ENCODE assay signal across 21 cellular contexts in genomic region chr9:96302021-96302420, GRCh38. TPM values are rescaled to one million over a fixed set of nuclear protein-coding genes. Genes with fewer than 3 reads are reported as not detected.
DNase-seq lines count a peak whose midpoint lies in the region; ATAC-seq and TF ChIP-seq lines count a peak whose summit lies in the region.
"Had no signal": no experiment of that assay in that cellular context is flagged by ENCODE, and none has a peak within 500 bp of the region (broad histone marks: within the 10 kb centered on the region; RNA-seq: fewer than 3 reads in every experiment).

Gene HSD17B3, minus strand, starts transcription at chr9:96302176. Its CDS starts 72 bp downstream, at chr9:96302104.

- H3F3A ChIP-seq in neural progenitor cell (ENCODE audit: low read depth), result no peaks in the 10 kb centered on the region

- H3K79me1 ChIP-seq in IMR-90 (ENCODE audit: low read depth in 1 of 2, low read length in 2 of 2), result no peaks in the 10 kb centered on the region

- H3K4me2 ChIP-seq in IMR-90 (ENCODE audit: low read depth, low read length) (no peak within 1 kb of the TSS), neural progenitor cell (no peak within 1 kb of the TSS)
- H3K4me2 ChIP-seq: A549 had no signal

- H4K8ac ChIP-seq in IMR-90 (ENCODE audit: low read depth in 2 of 2, low read length in 2 of 2), result no peak within 1 kb of the TSS

- H3K4ac ChIP-seq in IMR-90 (ENCODE audit: low read depth, low read length), result no peak within 1 kb of the TSS

- peak within 1 kb of the TSS; percentile 15 for H2AK9ac ChIP-seq in IMR-90 (replicated peaks; ENCODE audit: low read depth, low read length, poor library complexity)

- no peak within 1 kb of the TSS for H3K56ac ChIP-seq in IMR-90 (ENCODE audit: extremely low read depth, insufficient read depth, low read length)

- no peak within 1 kb of the TSS for H3K18ac ChIP-seq in IMR-90 (ENCODE audit: low read depth, low read length)

- no peak within 1 kb of the TSS for H3K14ac ChIP-seq in IMR-90 (replicated peaks; ENCODE audit: low read depth, low read length)

- no peak for TF ChIP-seq CTCF in IMR-90 (conservative IDR thresholded peaks at IDR 0.05; ENCODE audit: low read depth, low read length)
- no peak for TF ChIP-seq CTCF in neural progenitor cell (IDR thresholded peaks at IDR 0.05)

- peak; percentile 19 for DNase-seq in A172 (ENCODE audit: low spot score)
- DNase-seq in IMR-90, result peak; percentile 20
- DNase-seq in astrocyte of the hippocampus (ENCODE audit: low read depth, low spot score), result peak; percentile 48
- no peak for DNase-seq in neural progenitor cell (ENCODE audit: low spot score)
- no peak for DNase-seq in NCI-H524 (lab: John Stamatoyannopoulos, UW)
- DNase-seq in iPS-NIHi7 (ENCODE audit: extremely low spot score), result no peak
- DNase-seq: C1 segment of cervical spinal cord, DMS 273 treated with DMSO at 0.1 percent for 48 hours, GDM1, Kasumi-1, NCI-H1105 treated with DMSO at 0.1 percent for 48 hours, NCI-H1694 treated with DMSO at 0.1 percent for 48 hours, NCI-H2107, NCI-H226, NCI-H526 treated with DMSO at 0.1 percent for 48 hours, SIG-M5 had no signal

- BruUV-seq in IMR-90 (replicated peaks; lab: Mats Ljungman, UMichigan), result no TSS peak

- no peak within 1 kb of the TSS for H3K9ac ChIP-seq in IMR-90 (ENCODE audit: low read depth, low read length)
- H3K9ac ChIP-seq in neural progenitor cell, result no peak within 1 kb of the TSS

- H2BK120ac ChIP-seq in IMR-90 (ENCODE audit: low read depth, low read length), result no peak within 1 kb of the TSS

- no peak within 1 kb of the TSS for H2AK5ac ChIP-seq in IMR-90 (ENCODE audit: low read depth, low read length)

- H3K27me3 ChIP-seq in IMR-90 (ENCODE audit: control insufficient read depth, insufficient read depth, low read length), result no peaks in the 10 kb centered on the region
- H3K27me3 ChIP-seq in neural progenitor cell, result no peaks in the 10 kb centered on the region

- H3K79me2 ChIP-seq in neural progenitor cell (ENCODE audit: low read depth), result no peaks in the 10 kb centered on the region

- H2BK20ac ChIP-seq in IMR-90 (ENCODE audit: low read depth, low read length), result no peak within 1 kb of the TSS

- CTCF ChIA-PET in IMR-90 (lab: Yijun Ruan, JAX), result interaction anchor here (0.6 kb wide), 1 partner anchor 112 kb away, joined by 3 read pairs; no protein-coding TSS in a partner anchor

- TF ChIP-seq RAD21 in IMR-90 (IDR thresholded peaks at IDR 0.05; ENCODE audit: low read length), result no peak

- H3K27me3 Mint-ChIP-seq in neural progenitor cell (ENCODE audit: insufficient read depth, low read depth), result peaks cover 2% of the 10 kb centered on the region

- H3K27ac Mint-ChIP-seq in neural progenitor cell, result no peak within 1 kb of the TSS
- H3K27ac Mint-ChIP-seq: IgD-negative memory B cell had no signal

- H2AFZ ChIP-seq in IMR-90 (replicated peaks; ENCODE audit: low read length, poor library complexity) (peak within 1 kb of the TSS; percentile 41), neural progenitor cell (replicated peaks) (peak within 1 kb of the TSS; percentile 12)

- no peak within 1 kb of the TSS for H3K23ac ChIP-seq in IMR-90 (ENCODE audit: low read depth, low read length)

- no peak within 1 kb of the TSS for H2BK15ac ChIP-seq in IMR-90 (ENCODE audit: low read depth, low read length)

- 0 out of 2 replicates have a peak, but pooled peaks cover 3% of the 10 kb centered on the region for H3K9me1 ChIP-seq in IMR-90 (ENCODE audit: insufficient read depth, low read length)

- H3K27ac ChIP-seq in IMR-90 (ENCODE audit: insufficient read depth, low read length) (no peak within 1 kb of the TSS), neural progenitor cell (no peak within 1 kb of the TSS)
- H3K27ac ChIP-seq: A549 had no signal

- intact Hi-C loops in IMR-90 (cut with micrococcal nuclease), result no loop called here

- no CpG with 5 or more reads among the region's 6 CpGs for WGBS in IMR-90 (ENCODE audit: extremely low coverage in 2 of 2, insufficient read length in 1 of 2), 2 experiments

- dilution Hi-C loops in IMR-90 (cut with HindIII; ENCODE audit: low sequenced_read_pairs, unreplicated experiment), result no loop called here

- H4K91ac ChIP-seq in IMR-90 (ENCODE audit: insufficient read depth, low read depth, low read length), result no peak within 1 kb of the TSS

- H4K5ac ChIP-seq in IMR-90 (ENCODE audit: low read depth, low read length), result no peak within 1 kb of the TSS

- no peaks in the 10 kb centered on the region for H3K36me3 ChIP-seq in IMR-90 (ENCODE audit: control insufficient read depth, insufficient read depth, low read length)
- H3K36me3 ChIP-seq in neural progenitor cell, result no peaks in the 10 kb centered on the region

- TF ChIP-seq POLR2A in IMR-90 (IDR thresholded peaks at IDR 0.05; ENCODE audit: low read depth, low read length), result no peak

- H3K9me3 Mint-ChIP-seq in neural progenitor cell, result peaks cover 3% of the 10 kb centered on the region

- POLR2A ChIA-PET in IMR-90 (lab: Charles Lee; ENCODE audit: unreplicated experiment), result no interaction called here

- H3K9me3 ChIP-seq in IMR-90 (ENCODE audit: control insufficient read depth, insufficient read depth, low read length), result no peaks in the 10 kb centered on the region
- H3K9me3 ChIP-seq in neural progenitor cell (ENCODE audit: low read depth), result no peaks in the 10 kb centered on the region
- H3K9me3 ChIP-seq: A549 had no signal

- H3K4me1 ChIP-seq in IMR-90 (ENCODE audit: control insufficient read depth, insufficient read depth, low read length) (peaks cover 2% of the 10 kb centered on the region; the same call in 1 of the 2 replicates), neural progenitor cell (peaks cover 11% of the 10 kb centered on the region)

- peaks cover 15% of the 10 kb centered on the region for H3K4me1 Mint-ChIP-seq in neural progenitor cell
- H3K4me1 Mint-ChIP-seq: IgD-negative memory B cell had no signal

- H3K4me3 Mint-ChIP-seq in neural progenitor cell, result no peak within 1 kb of the TSS
- H3K4me3 Mint-ChIP-seq: IgD-negative memory B cell had no signal

- in situ Hi-C loops in IMR-90 (cut with MboI; ENCODE audit: low sequenced_read_pairs), result no loop called here

- H4K20me1 ChIP-seq in IMR-90 (ENCODE audit: insufficient read depth, low read length), result no peaks in the 10 kb centered on the region
- H4K20me1 ChIP-seq in neural progenitor cell (ENCODE audit: low read depth), result no peaks in the 10 kb centered on the region

- H3K4me3 ChIP-seq in IMR-90 (ENCODE audit: insufficient read depth, low read depth, low read length), result no peak within 1 kb of the TSS
- no peak within 1 kb of the TSS for H3K4me3 ChIP-seq in neural progenitor cell
- H3K4me3 ChIP-seq: A549 had no signal

- ATAC-seq in IMR-90 (ENCODE audit: low read depth) (no peak), GM21360 (IDR thresholded peaks at IDR 0.05; ENCODE audit: unreplicated experiment) (no peak), GM21367 (IDR thresholded peaks at IDR 0.05; ENCODE audit: unreplicated experiment) (no peak)
- ATAC-seq: A549 had no signal

- no peak within 1 kb of the TSS for H2BK5ac ChIP-seq in IMR-90 (ENCODE audit: low read depth, low read length, poor library complexity, severe bottlenecking)

- H3K36me3 Mint-ChIP-seq in neural progenitor cell, result no peaks in the 10 kb centered on the region
- H3K36me3 Mint-ChIP-seq: IgD-negative memory B cell had no signal

TF ChIP-seq in IMR-90, 13 proteins besides CTCF, POLR2A, EP300 and RAD21:
- TF ChIP-seq, protein P1, sequence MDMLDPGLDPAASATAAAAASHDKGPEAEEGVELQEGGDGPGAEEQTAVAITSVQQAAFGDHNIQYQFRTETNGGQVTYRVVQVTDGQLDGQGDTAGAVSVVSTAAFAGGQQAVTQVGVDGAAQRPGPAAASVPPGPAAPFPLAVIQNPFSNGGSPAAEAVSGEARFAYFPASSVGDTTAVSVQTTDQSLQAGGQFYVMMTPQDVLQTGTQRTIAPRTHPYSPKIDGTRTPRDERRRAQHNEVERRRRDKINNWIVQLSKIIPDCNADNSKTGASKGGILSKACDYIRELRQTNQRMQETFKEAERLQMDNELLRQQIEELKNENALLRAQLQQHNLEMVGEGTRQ (IDR thresholded peaks at IDR 0.05; ENCODE audit: low read depth, low read length), result no peak
- TF ChIP-seq MAFK (IDR thresholded peaks at IDR 0.05; ENCODE audit: low read depth, low read length) (no peak), MXI1 (IDR thresholded peaks at IDR 0.05; ENCODE audit: borderline replicate concordance, low read depth, low read length) (no peak)
- TF ChIP-seq, protein P2, sequence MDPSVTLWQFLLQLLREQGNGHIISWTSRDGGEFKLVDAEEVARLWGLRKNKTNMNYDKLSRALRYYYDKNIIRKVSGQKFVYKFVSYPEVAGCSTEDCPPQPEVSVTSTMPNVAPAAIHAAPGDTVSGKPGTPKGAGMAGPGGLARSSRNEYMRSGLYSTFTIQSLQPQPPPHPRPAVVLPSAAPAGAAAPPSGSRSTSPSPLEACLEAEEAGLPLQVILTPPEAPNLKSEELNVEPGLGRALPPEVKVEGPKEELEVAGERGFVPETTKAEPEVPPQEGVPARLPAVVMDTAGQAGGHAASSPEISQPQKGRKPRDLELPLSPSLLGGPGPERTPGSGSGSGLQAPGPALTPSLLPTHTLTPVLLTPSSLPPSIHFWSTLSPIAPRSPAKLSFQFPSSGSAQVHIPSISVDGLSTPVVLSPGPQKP (IDR thresholded peaks at IDR 0.05; ENCODE audit: borderline replicate concordance, low read depth, low read length), result no peak
TF ChIP-seq in IMR-90: peak in this region for 0.

RNA-seq across cellular contexts. Expression of gene HSD17B3, which starts in this region (rescaled TPM):
- total RNA-seq in A172 (2014; rRNA removed; shearing (Covaris generic)), result not detected in 2 replicates
- total RNA-seq in IMR-90 (2012; rRNA removed), result 0.18 TPM in 1 of 2 replicates, not detected in the other
- not detected in 2 replicates for polyA plus RNA-seq in IMR-90 (2012; rRNA removed)
- polyA plus RNA-seq in IMR-90 (2012; cell fraction: cytosol; rRNA removed), result not detected in 2 replicates
- polyA plus RNA-seq in IMR-90 (2012; cell fraction: nucleus; rRNA removed; ENCODE audit: low replicate concordance), result 0.44 TPM in 1 of 2 replicates, not detected in the other
- total RNA-seq in neural progenitor cell (ENCODE audit: low replicate concordance), result not detected in 2 replicates
- total RNA-seq: H1 had no signal
- polyA plus RNA-seq: H1, IgD-negative memory B cell had no signal

Comparison
In these comparisons a context has a peak if more than half of its experiments do, and no peak if none do; other contexts are left out.
1. Peak in DNase-seq in A172; RNA of the gene not detected or under 1 TPM.
2. Peak in DNase-seq in IMR-90; RNA of the gene not detected or under 1 TPM.